In the genomic region with DNA sequence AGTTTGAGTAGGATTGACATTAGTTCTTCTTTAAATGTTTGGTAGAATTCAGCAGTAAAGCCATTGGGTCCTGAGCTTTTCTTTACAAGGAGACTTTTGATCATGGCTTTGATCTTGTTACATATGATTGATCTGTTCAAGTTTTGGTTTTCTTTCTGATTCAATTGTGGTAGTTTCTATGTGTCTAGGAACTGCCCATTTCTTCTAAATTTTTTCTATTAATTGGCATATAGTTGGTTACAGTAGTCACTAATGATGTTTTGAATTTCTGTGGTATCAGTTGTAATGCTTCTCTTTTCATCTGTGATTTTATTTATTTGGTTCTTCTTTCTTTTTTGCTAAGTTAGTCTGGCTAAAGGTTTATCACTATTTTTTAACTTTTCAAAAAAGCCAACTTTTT, we compare ENCODE assay signal across 7 cellular contexts.
"Had no signal": no experiment of that assay in that cellular context is flagged by ENCODE, and none has a peak within 500 bp of the region (broad histone marks: within the 10 kb centered on the region; RNA-seq: fewer than 3 reads in every experiment).

No MANE protein-coding gene starts in this region.

- FAIRE-seq: G401.6, GM12891, GM12892, GM18507, GM19239 had no signal

- DNase-seq: GDM1, GF-D8 had no signal
